ENCODE assay signal across 8 cellular contexts in genomic region chr6:25017932-25018581, GRCh38.
A peak's percentile ranks its signal among the peaks of the same experiment; 100 is the strongest.
DNase-seq lines count a peak whose midpoint lies in the region; ATAC-seq, FAIRE-seq and TF ChIP-seq lines count a peak whose summit lies in the region.

No MANE protein-coding gene starts in this region.

- peak; percentile 58 for ATAC-seq in HG03159 (IDR thresholded peaks at IDR 0.05; ENCODE audit: unreplicated experiment)
- peak; percentile 70 to 78 for ATAC-seq in activated T-cell treated with anti-CD3 and anti-CD28 coated beads, Interleukin-2, amount 50 U/mL, for 72 hours (replicated peaks in 1 of 2)
- no peak for ATAC-seq in GM19035 (IDR thresholded peaks at IDR 0.05; ENCODE audit: unreplicated experiment)

- H3K36me3 Mint-ChIP-seq in activated T-cell treated with anti-CD3 and anti-CD28 coated beads, Interleukin-2, amount 50 U/mL, for 72 hours (ENCODE audit: insufficient read depth in 2 of 2), result no peaks in the 10 kb centered on the region

- peak; percentile 75 for TF ChIP-seq CTCF in GM12874 (IDR thresholded peaks at IDR 0.05; ENCODE audit: insufficient read depth, low read depth, low read length)

- intact Hi-C loops in posterior vena cava (cut with DNase I), result no loop called here

- H3K27me3 Mint-ChIP-seq in activated T-cell treated with anti-CD3 and anti-CD28 coated beads, Interleukin-2, amount 50 U/mL, for 72 hours (ENCODE audit: low read depth), result no peaks in the 10 kb centered on the region

- peak; percentile 29 for DNase-seq in RCC 7860 (ENCODE audit: low spot score)
- DNase-seq in activated T-cell treated with anti-CD3 and anti-CD28 coated beads, Interleukin-2, amount 50 U/mL, for 72 hours, result peak; percentile 78
- DNase-seq in foreskin melanocyte, result peak; percentile 40
- DNase-seq in posterior vena cava (ENCODE audit: low spot score), result peak; percentile 88
- no peak for DNase-seq in COLO668 (lab: John Stamatoyannopoulos, UW; ENCODE audit: unreplicated experiment)

- no peaks in the 10 kb centered on the region for H3K9me3 Mint-ChIP-seq in activated T-cell treated with anti-CD3 and anti-CD28 coated beads, Interleukin-2, amount 50 U/mL, for 72 hours

- peaks cover 57% of the 10 kb centered on the region for H3K4me1 Mint-ChIP-seq in activated T-cell treated with anti-CD3 and anti-CD28 coated beads, Interleukin-2, amount 50 U/mL, for 72 hours (ENCODE audit: low read depth)

- FAIRE-seq in RCC 7860 (lab: Jason Lieb, UNC), result no peak

- peak overlapping the region; percentile 38 for H3K27ac Mint-ChIP-seq in activated T-cell treated with anti-CD3 and anti-CD28 coated beads, Interleukin-2, amount 50 U/mL, for 72 hours

- peak overlapping the region; percentile 50 to 60 for H3K4me3 Mint-ChIP-seq in activated T-cell treated with anti-CD3 and anti-CD28 coated beads, Interleukin-2, amount 50 U/mL, for 72 hours
